ENCODE assay signal across 9 cellular contexts in the genomic region with DNA sequence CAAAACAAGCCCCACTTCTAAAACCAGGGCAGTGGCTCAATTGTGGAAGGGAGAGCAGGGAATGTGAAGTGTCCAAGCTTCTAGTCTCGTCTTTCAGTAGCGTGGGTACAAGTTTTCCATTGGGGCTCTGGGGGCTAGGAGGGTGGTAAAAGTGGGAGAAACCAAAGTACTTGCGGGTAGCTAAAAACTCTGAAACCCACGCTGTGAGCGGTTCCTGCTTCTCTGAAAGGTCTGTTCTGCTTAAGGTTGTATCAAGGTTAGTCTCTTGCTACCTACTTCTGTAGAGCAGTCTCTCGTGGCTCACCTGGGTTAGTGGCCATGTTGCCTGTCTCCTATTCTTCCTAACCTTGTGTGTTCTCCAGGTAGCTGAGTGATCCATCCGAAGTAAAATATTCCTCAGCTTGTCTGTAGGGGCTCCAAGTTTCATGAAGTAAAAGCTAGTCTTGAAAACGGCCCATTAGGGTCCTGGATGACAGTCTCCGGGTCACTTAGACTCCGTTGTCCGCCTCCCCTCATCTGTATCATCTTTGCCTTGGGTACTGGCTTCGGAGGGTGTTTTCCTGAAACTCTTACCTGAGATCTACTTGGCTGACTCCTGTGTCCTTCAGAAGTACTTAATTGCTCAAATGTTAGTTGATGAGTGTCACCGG. TPM values are rescaled to one million over a fixed set of nuclear protein-coding genes. Genes with fewer than 3 reads are reported as not detected.
DNase-seq lines count a peak whose midpoint lies in the region; ATAC-seq, FAIRE-seq and TF ChIP-seq lines count a peak whose summit lies in the region.
"Had no signal": no experiment of that assay in that cellular context is flagged by ENCODE, and none has a peak within 500 bp of the region (broad histone marks: within the 10 kb centered on the region; RNA-seq: fewer than 3 reads in every experiment).

No MANE protein-coding gene starts in this region.

- H3K36me3 ChIP-seq in smooth muscle cell (ENCODE audit: low read depth), result no peaks in the 10 kb centered on the region

- 92% methylated on average over 13 of the region's 13 CpGs for WGBS in smooth muscle cell (ENCODE audit: low lambda C conversion rate)

- peak overlapping the region; percentile 99 for H3K27ac Mint-ChIP-seq in dendritic cell treated with granulocyte-macrophage colony-stimulating factor and Interleukin-4, amounts not matched to agents 40 ng/mL and 50 ng/mL, for 4 days

- no peaks in the 10 kb centered on the region for H3K9me3 ChIP-seq in smooth muscle cell (replicated peaks; ENCODE audit: low read depth)

- peaks cover 24% of the 10 kb centered on the region for H4K20me1 ChIP-seq in smooth muscle cell (ENCODE audit: low read depth)

- peaks cover 27% of the 10 kb centered on the region for H3K79me2 ChIP-seq in smooth muscle cell (ENCODE audit: low read depth)

- H3K36me3 Mint-ChIP-seq in dendritic cell treated with granulocyte-macrophage colony-stimulating factor and Interleukin-4, amounts not matched to agents 40 ng/mL and 50 ng/mL, for 4 days (ENCODE audit: low read depth), result peaks cover 34% of the 10 kb centered on the region

- peaks cover 19% of the 10 kb centered on the region for H3K4me1 ChIP-seq in smooth muscle cell (ENCODE audit: low read depth)

- no peak for DNase-seq in GM12891 (ENCODE audit: insufficient read length, low spot score)
- no peak for DNase-seq in Jurkat, Clone E6-1 (ENCODE audit: low read depth, low spot score)
- no peak for DNase-seq in smooth muscle cell (lab: John Stamatoyannopoulos, UW; ENCODE audit: unreplicated experiment)
- DNase-seq in ACHN, result no peak
- no peak for DNase-seq in NCI-H2107 treated with DMSO at 0.1 percent for 48 hours (lab: John Stamatoyannopoulos, UW; ENCODE audit: unreplicated experiment)
- DNase-seq: NCI-H510A treated with DMSO at 0.1 percent for 48 hours had no signal

- no peak for TF ChIP-seq CTCF in smooth muscle cell (IDR thresholded peaks at IDR 0.05; ENCODE audit: borderline replicate concordance, insufficient read depth, poor library complexity, severe bottlenecking)

- peaks cover 54% of the 10 kb centered on the region for H3K4me1 Mint-ChIP-seq in dendritic cell treated with granulocyte-macrophage colony-stimulating factor and Interleukin-4, amounts not matched to agents 40 ng/mL and 50 ng/mL, for 4 days (ENCODE audit: low read depth)

- peak; percentile 86 for FAIRE-seq in GM12891 (lab: Jason Lieb, UNC)

- H3K27me3 Mint-ChIP-seq in dendritic cell treated with granulocyte-macrophage colony-stimulating factor and Interleukin-4, amounts not matched to agents 40 ng/mL and 50 ng/mL, for 4 days, result peaks cover 17% of the 10 kb centered on the region

- peak overlapping the region; percentile 78 for H3K4me3 Mint-ChIP-seq in dendritic cell treated with granulocyte-macrophage colony-stimulating factor and Interleukin-4, amounts not matched to agents 40 ng/mL and 50 ng/mL, for 4 days

- H3F3A ChIP-seq in smooth muscle cell (ENCODE audit: low read depth), result no peaks in the 10 kb centered on the region

- intact Hi-C loops in dendritic cell treated with granulocyte-macrophage colony-stimulating factor and Interleukin-4, amounts not matched to agents 40 ng/mL and 50 ng/mL, for 4 days (cut with micrococcal nuclease), result no loop called here

- H3K27ac ChIP-seq in smooth muscle cell (ENCODE audit: low read depth), result peak overlapping the region; percentile 88

- TF ChIP-seq POLR2A in GM12891 (IDR thresholded peaks at IDR 0.05; ENCODE audit: low read depth, low read length), result peak; percentile 39; the same call in 1 of the 2 replicates

- ATAC-seq in HG03432 (IDR thresholded peaks at IDR 0.05; ENCODE audit: unreplicated experiment) (no peak), HG03039 (IDR thresholded peaks at IDR 0.05; ENCODE audit: unreplicated experiment) (no peak)

- H3K9ac ChIP-seq in smooth muscle cell (ENCODE audit: low read depth), result no peak overlapping the region

- H2AFZ ChIP-seq in smooth muscle cell (ENCODE audit: low read depth), result no peak overlapping the region

- H3K4me2 ChIP-seq in smooth muscle cell, result peak overlapping the region; percentile 83

- in situ Hi-C loops in ACHN (cut with HindIII; ENCODE audit: low pct_ligation_motif_present, low pct_unique_long_range_greater_than_20kb, low sequenced_read_pairs), result no loop called here

- H3K4me3 ChIP-seq in Jurkat, Clone E6-1 (ENCODE audit: low read length), result peak overlapping the region; percentile 72
- H3K4me3 ChIP-seq in smooth muscle cell, result no peak overlapping the region

- H3K27me3 ChIP-seq in smooth muscle cell (ENCODE audit: low read depth), result no peaks in the 10 kb centered on the region

- no peaks in the 10 kb centered on the region for H3K9me3 Mint-ChIP-seq in dendritic cell treated with granulocyte-macrophage colony-stimulating factor and Interleukin-4, amounts not matched to agents 40 ng/mL and 50 ng/mL, for 4 days

TF ChIP-seq in GM12891, 5 proteins besides CTCF, POLR2A, EP300 and RAD21:
- no peak for TF ChIP-seq SPI1 (IDR thresholded peaks at IDR 0.05; ENCODE audit: low read depth, low read length)
- TF ChIP-seq POU2F2 (IDR thresholded peaks at IDR 0.05; ENCODE audit: low read depth, low read length), result no peak
- peak; percentile 31; the same call in 1 of the 2 replicates for TF ChIP-seq POLR2AphosphoS5 (IDR thresholded peaks at IDR 0.05; ENCODE audit: low read depth, low read length)

RNA-seq across cellular contexts. Expression of a gene that starts 1.9 kb away (rescaled TPM):
- polyA plus RNA-seq in GM12891 (2012; ENCODE audit: low read depth, missing spikeins), result 199 TPM
- polyA plus RNA-seq in Jurkat, Clone E6-1 (2012; ENCODE audit: insufficient read depth, insufficient read length), result 488 TPM
- total RNA-seq in smooth muscle cell, result 224 and 259 TPM in 2 replicates
- polyA plus RNA-seq in smooth muscle cell, result 273 and 283 TPM in 2 replicates
